In the genomic region with DNA sequence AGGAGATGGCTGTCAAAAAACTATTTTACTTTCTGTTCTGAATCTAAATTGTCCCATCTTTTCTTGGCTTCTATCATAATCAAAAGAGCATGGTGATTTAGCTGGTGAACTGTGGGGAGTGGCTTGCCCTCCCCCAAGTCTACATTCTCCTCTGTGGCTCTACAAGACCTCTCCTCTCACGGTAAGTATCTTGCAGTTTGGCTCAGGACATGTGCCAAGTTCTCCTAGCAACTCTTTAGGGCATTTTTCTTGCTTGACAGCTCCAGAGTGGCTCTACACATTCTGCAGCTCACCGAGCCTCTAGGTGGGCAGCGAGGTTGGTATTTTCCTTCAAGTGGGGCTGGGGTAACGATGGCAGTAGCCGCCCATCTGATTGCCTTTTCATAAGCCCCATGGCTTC, we compare ENCODE assay signal across 32 cellular contexts. TPM values are rescaled to one million over a fixed set of nuclear protein-coding genes. Genes with fewer than 3 reads are reported as not detected.
"Had no signal": no experiment of that assay in that cellular context is flagged by ENCODE, and none has a peak within 500 bp of the region (broad histone marks: within the 10 kb centered on the region; RNA-seq: fewer than 3 reads in every experiment).

No MANE protein-coding gene starts in this region.

- DNase-seq: activated B cell treated with CpG ODN at 0.5 μM for 24 hours; activated CD4-positive, alpha-beta memory T cell treated with anti-CD3 and anti-CD28 coated beads for 36 hours; activated CD4-positive, alpha-beta T cell treated with anti-CD3 and anti-CD28 coated beads for 4 hours; activated CD4-positive, alpha-beta T cell treated with anti-CD3 and anti-CD28 coated beads, Interleukin-2, amount 50 U/mL, for 1 hour; activated CD4-positive, CD25-positive, alpha-beta regulatory T cell treated with anti-CD3 and anti-CD28 coated beads, Interleukin-2, amount 50 U/mL, for 72 hours; activated CD8-positive, alpha-beta memory T cell treated with anti-CD3 and anti-CD28 coated beads, Interleukin-2, amount 50 U/mL, for 4 hours; activated gamma-delta T cell treated with Interleukin-2 at 50 U/mL for 16 hours; activated naive CD4-positive, alpha-beta T cell treated with anti-CD3 and anti-CD28 coated beads for 36 hours; activated T-cell treated with anti-CD3 and anti-CD28 coated beads for 4 hours; activated T-cell treated with anti-CD3 and anti-CD28 coated beads, Interleukin-2, amount 50 U/mL, for 4 hours; adrenal gland; caudate nucleus; cerebellar nuclear complex; Kasumi-1; KG1; MG63; NCI-H1048; NCI-H1105 treated with DMSO at 0.1 percent for 48 hours; NCI-H1436; NCI-H1694; NCI-H1930; NCI-H2081 treated with DMSO at 0.1 percent for 48 hours; NCI-H2171; NCI-H510A; NCI-H526; NCI-H748 treated with DMSO at 0.1 percent for 48 hours; SIG-M5; T-cell; T-helper 17 cell had no signal

- H3K27me3 ChIP-seq: adrenal gland, MG63 had no signal

- H3K36me3 ChIP-seq: adrenal gland, MG63 had no signal

- H3K4me1 ChIP-seq: adrenal gland had no signal

- H3K4me2 ChIP-seq: PC-9 had no signal

- H2AFZ ChIP-seq: PC-9 had no signal

- H3K4me3 ChIP-seq: adrenal gland, MG63, PC-9 had no signal

- H3K27ac ChIP-seq: adrenal gland, PC-9, RWPE1, VCaP had no signal

- H3K9me3 ChIP-seq: adrenal gland, MG63 had no signal

RNA-seq across cellular contexts. Expression of a gene that starts 29.1 kb away (rescaled TPM):
- total RNA-seq: PC-9 had no signal
